In the genomic region with DNA sequence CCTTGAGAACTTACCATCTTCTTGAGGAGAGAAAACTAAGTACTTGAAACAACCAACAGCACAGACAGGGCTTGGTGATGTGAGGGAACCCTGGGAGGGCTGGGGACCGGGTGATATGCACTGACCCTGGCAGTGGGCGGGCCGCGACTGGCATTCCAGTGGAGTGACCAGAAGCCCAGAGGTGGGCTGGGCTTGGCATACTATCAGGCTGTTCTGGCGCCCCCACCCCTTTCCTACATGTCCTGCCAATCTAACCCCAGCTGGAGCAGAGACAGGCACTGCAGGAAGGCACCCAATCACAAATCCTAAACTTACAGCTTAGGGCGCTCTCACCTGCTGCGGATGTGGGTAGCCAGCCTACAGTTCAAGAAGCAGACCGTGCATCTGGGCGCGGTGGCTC, we compare ENCODE assay signal across 15 cellular contexts. TPM values are rescaled to one million over a fixed set of nuclear protein-coding genes. Genes with fewer than 3 reads are reported as not detected.
DNase-seq lines count a peak whose midpoint lies in the region; ATAC-seq and TF ChIP-seq lines count a peak whose summit lies in the region.
"Had no signal": no experiment of that assay in that cellular context is flagged by ENCODE, and none has a peak within 500 bp of the region (broad histone marks: within the 10 kb centered on the region; RNA-seq: fewer than 3 reads in every experiment).

No MANE protein-coding gene starts in this region.

- peak overlapping the region; percentile 56 for H3K9ac ChIP-seq in skeletal muscle satellite cell (ENCODE audit: low read depth, low read length)
- H3K9ac ChIP-seq: neural progenitor cell had no signal

- 68 to 74% methylated on average over 10 of the region's 10 CpGs for WGBS in heart right ventricle, 2 donors
- 61 to 64% methylated on average over 10 of the region's 10 CpGs for WGBS in aorta, 2 donors

- no peaks in the 10 kb centered on the region for H3K27me3 ChIP-seq in heart right ventricle
- H3K27me3 ChIP-seq in skeletal muscle satellite cell (ENCODE audit: control insufficient read depth, insufficient read depth, low read length): no peaks in the 10 kb centered on the region
- H3K27me3 ChIP-seq in aorta (ENCODE audit: control insufficient read depth in 1 of 2, insufficient read depth in 2 of 2, low read length in 1 of 2): no peaks in the 10 kb centered on the region
- H3K27me3 ChIP-seq: neural progenitor cell had no signal

- intact Hi-C loops in heart right ventricle (cut with DNase I) (loop anchor here in 2 of 10 donors (2.0 to 10.0 kb wide), 2 partner anchors 51 to 79 kb away; a partner anchor contains a TSS), aorta (cut with DNase I) (no loop called here)

- no peak for TF ChIP-seq CTCF in heart right ventricle (IDR thresholded peaks at IDR 0.05)

- ATAC-seq in SK-N-SH treated with all-trans-retinoic acid at 6 μM for 48 hours (peak; percentile 1; the same call in 1 of the 3 replicates), heart right ventricle (peak in 1 of 8 donors; percentile 25), HG03469 (IDR thresholded peaks at IDR 0.05; ENCODE audit: unreplicated experiment) (no peak), HG03460 (IDR thresholded peaks at IDR 0.05; ENCODE audit: unreplicated experiment) (no peak), aorta (ENCODE audit: low FRiP score) (no peak)
- ATAC-seq: activated naive CD8-positive, alpha-beta T cell treated with anti-CD3 and anti-CD28 coated beads, Interleukin-2, amount 50 U/mL, for 24 hours; WTC11 had no signal

- peak overlapping the region; percentile 64 for H3K4me2 ChIP-seq in skeletal muscle satellite cell (ENCODE audit: low read length)
- H3K4me2 ChIP-seq: neural progenitor cell had no signal

- no peak overlapping the region for H3K4me3 ChIP-seq in heart right ventricle
- H3K4me3 ChIP-seq in skeletal muscle satellite cell (ENCODE audit: low read length): peak overlapping the region; percentile 22
- H3K4me3 ChIP-seq in aorta (ENCODE audit: low read length in 2 of 2): no peak overlapping the region
- H3K4me3 ChIP-seq: neural progenitor cell had no signal

- peaks cover 40 to 74% (median 59%) of the 10 kb centered on the region in 9 donors for H3K4me1 ChIP-seq in heart right ventricle
- peaks cover 57% of the 10 kb centered on the region for H3K4me1 ChIP-seq in skeletal muscle satellite cell (ENCODE audit: control insufficient read depth, insufficient read depth, low read length)
- H3K4me1 ChIP-seq in aorta (ENCODE audit: control insufficient read depth in 1 of 2, insufficient read depth in 2 of 2, low read length in 2 of 2): no peaks in the 10 kb centered on the region

- H3K9me3 ChIP-seq in heart right ventricle (no peaks in the 10 kb centered on the region), skeletal muscle satellite cell (replicated peaks; ENCODE audit: low read length) (no peaks in the 10 kb centered on the region), aorta (ENCODE audit: control insufficient read depth, low read length) (no peaks in the 10 kb centered on the region)

- H3K27ac ChIP-seq in heart right ventricle (peak overlapping the region in 9 of 10 donors; percentile 98 to 100 (median 99)), aorta (ENCODE audit: low read depth in 1 of 2, low read length in 2 of 2) (no peak overlapping the region)
- H3K27ac ChIP-seq: neural progenitor cell had no signal

- H3K36me3 ChIP-seq in heart right ventricle (peaks cover 6 to 76% (median 36%) of the 10 kb centered on the region in 9 donors), skeletal muscle satellite cell (ENCODE audit: insufficient read depth, low read length) (peaks cover 53% of the 10 kb centered on the region), aorta (ENCODE audit: control insufficient read depth in 1 of 2, insufficient read depth in 2 of 2, low read length in 1 of 2) (peaks cover 0 to under 1% of the 10 kb centered on the region in 2 donors)
- H3K36me3 ChIP-seq: neural progenitor cell had no signal

- DNase-seq in EL: peak; percentile 70
- DNase-seq in heart right ventricle: no peak
- no peak for DNase-seq in aorta
- no peak for DNase-seq in NCI-H1436 treated with DMSO at 0.1 percent for 48 hours (lab: John Stamatoyannopoulos, UW)
- DNase-seq: activated naive CD8-positive, alpha-beta T cell treated with anti-CD3 and anti-CD28 coated beads, Interleukin-2, amount 50 U/mL, for 24 hours; activated T-cell treated with anti-CD3 and anti-CD28 coated beads for 4 hours; dermis blood vessel endothelial cell; kidney glomerular epithelial cell; NK-92 treated with Interleukin-12 subunit alpha and Interleukin-12 subunit beta, amount 100 ng/mL, for 24 hours had no signal

TF ChIP-seq in SK-N-SH treated with all-trans-retinoic acid at 6 μM for 48 hours, 23 proteins besides CTCF, POLR2A, EP300 and RAD21:
- no peak for TF ChIP-seq ISL1 (CRISPR knock-in tag; IDR thresholded peaks at IDR 0.05)
- TF ChIP-seq OSR1 (CRISPR knock-in tag; IDR thresholded peaks at IDR 0.05): no peak
- no peak for TF ChIP-seq RARB (CRISPR knock-in tag; IDR thresholded peaks at IDR 0.05)
- TF ChIP-seq ZNF565 (CRISPR knock-in tag; conservative IDR thresholded peaks at IDR 0.05; ENCODE audit: low read depth): no peak
- TF ChIP-seq ZC3H10 (CRISPR knock-in tag; IDR thresholded peaks at IDR 0.05): no peak
- TF ChIP-seq TOX (CRISPR knock-in tag; IDR thresholded peaks at IDR 0.05; ENCODE audit: borderline replicate concordance): no peak
- TF ChIP-seq GLIS3 (CRISPR knock-in tag; IDR thresholded peaks at IDR 0.05): no peak
- no peak for TF ChIP-seq TCF4 (CRISPR knock-in tag; IDR thresholded peaks at IDR 0.05; ENCODE audit: borderline replicate concordance)
- TF ChIP-seq ARNTL (CRISPR knock-in tag; IDR thresholded peaks at IDR 0.05; ENCODE audit: borderline replicate concordance, low read depth): no peak

RNA-seq across cellular contexts. Expression of a gene that starts 54.0 kb away (rescaled TPM):
- 10 to 100 TPM; 26.7 to 47.8 (median 41.5) TPM for total RNA-seq in heart right ventricle
- polyA plus RNA-seq in heart right ventricle: 10 to 100 TPM; 29.4 to 63.0 TPM
- 31.7 and 46.1 TPM in 2 replicates for total RNA-seq in skeletal muscle satellite cell (2012; rRNA removed)
- total RNA-seq in aorta: 1 to 10 TPM; 4.4 to 5.8 TPM
- polyA plus RNA-seq in aorta: 10 to 100 TPM in 1 of 2 donors, 1 to 10 TPM in 1; 6.9 to 21.4 TPM

RNA-seq across cellular contexts. Expression of a gene that starts 56.9 kb away (rescaled TPM):
- 100 to 1,000 TPM in 1 of 10 donors, 10 to 100 TPM in 9; 63.2 to 115 (median 82.4) TPM for total RNA-seq in heart right ventricle
- 10 to 100 TPM; 34.7 to 94.1 TPM for polyA plus RNA-seq in heart right ventricle
- total RNA-seq in skeletal muscle satellite cell (2012; rRNA removed): 186 and 191 TPM in 2 replicates
- 100 to 1,000 TPM in 1 of 2 donors, 10 to 100 TPM in 1; 86.0 to 113 TPM for total RNA-seq in aorta
- 10 to 100 TPM; 26.9 to 59.1 TPM for polyA plus RNA-seq in aorta

Comparison
In these comparisons a context has a peak if more than half of its experiments do, and no peak if none do; other contexts are left out.
1. H3K27ac ChIP-seq: peak in heart right ventricle (9 of 10); none in aorta (0 of 2).
2. RNA of a gene that starts 54.0 kb away (total RNA-seq): 26.7 to 47.8 TPM in heart right ventricle; 4.4 to 5.8 TPM in aorta; every median in the first group is over 4 times any median in the second.